ENCODE assay signal across 10 cellular contexts in the genomic region with DNA sequence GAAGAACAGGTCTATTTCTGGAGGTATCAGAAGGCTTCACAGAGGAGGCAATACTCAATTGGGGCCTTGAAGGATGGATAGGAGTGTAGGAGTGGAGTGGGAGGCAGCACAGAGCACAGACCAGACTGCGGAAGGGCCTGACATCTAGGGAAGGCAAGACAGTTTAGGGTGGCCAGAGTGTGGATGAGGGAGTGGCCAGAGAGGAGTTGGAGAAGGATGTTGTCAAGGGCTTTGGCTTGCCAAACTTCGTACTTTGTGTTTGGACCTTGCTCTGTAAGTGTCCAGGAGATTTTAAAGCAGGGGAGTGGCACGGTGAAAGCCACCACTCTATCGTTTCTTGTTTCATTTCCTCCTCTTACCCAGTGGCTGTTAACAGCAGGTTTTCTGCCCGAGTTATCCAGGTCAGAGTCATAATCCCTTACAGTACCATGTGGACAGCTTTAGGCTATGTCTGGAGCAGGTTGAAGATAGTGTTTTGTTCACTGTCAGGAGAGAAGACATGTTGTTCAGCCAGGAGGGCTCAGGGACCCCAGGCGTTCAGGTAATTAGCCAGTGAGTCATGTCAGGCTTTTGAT. TPM values are rescaled to one million over a fixed set of nuclear protein-coding genes. Genes with fewer than 3 reads are reported as not detected.
A peak's percentile ranks its signal among the peaks of the same experiment; 100 is the strongest.
DNase-seq lines count a peak whose midpoint lies in the region; ATAC-seq and TF ChIP-seq lines count a peak whose summit lies in the region.
"Had no signal": no experiment of that assay in that cellular context is flagged by ENCODE, and none has a peak within 500 bp of the region (broad histone marks: within the 10 kb centered on the region; RNA-seq: fewer than 3 reads in every experiment).

No MANE protein-coding gene starts in this region.

- H3K9ac ChIP-seq in duodenal mucosa (ENCODE audit: low read depth in 1 of 2, low read length in 2 of 2): peak overlapping the region; percentile 14 to 34

- WGBS in psoas muscle, 3 donors: 31 to 47% (median 37%) methylated on average over 6 of the region's 6 CpGs

- no peaks in the 10 kb centered on the region for H3K27me3 ChIP-seq in duodenal mucosa (ENCODE audit: control insufficient read depth in 1 of 2, insufficient read depth in 2 of 2, low read length in 2 of 2)
- no peaks in the 10 kb centered on the region for H3K27me3 ChIP-seq in psoas muscle (ENCODE audit: insufficient read depth in 3 of 3, low read length in 2 of 3)

- H3K9me3 ChIP-seq in duodenal mucosa (ENCODE audit: control insufficient read depth in 1 of 2, low read length in 2 of 2): no peaks in the 10 kb centered on the region
- H3K9me3 ChIP-seq in psoas muscle: no peaks in the 10 kb centered on the region

- ATAC-seq in psoas muscle: peak; percentile 51 to 71 (median 66)

- H3K36me3 ChIP-seq in duodenal mucosa (ENCODE audit: control insufficient read depth in 1 of 2, insufficient read depth in 2 of 2, low read length in 2 of 2) (no peaks in the 10 kb centered on the region), psoas muscle (ENCODE audit: insufficient read depth in 1 of 2, low read depth in 1 of 2) (no peaks in the 10 kb centered on the region)

- H3K4me1 ChIP-seq in duodenal mucosa (ENCODE audit: control insufficient read depth in 1 of 2, insufficient read depth in 2 of 2, low read length in 2 of 2) (peaks cover 78 to 86% of the 10 kb centered on the region in 2 donors), psoas muscle (peaks cover 91% of the 10 kb centered on the region)

- intact Hi-C loops in psoas muscle (cut with DNase I): loop anchor here in 1 of 2 donors (10.0 kb wide), 1 partner anchor 1197 kb away; a partner anchor contains a TSS

- peak; percentile 58 to 89 for DNase-seq in NOMO-1 (lab: John Stamatoyannopoulos, UW; ENCODE audit: unreplicated experiment in 2 of 2)
- DNase-seq in psoas muscle: peak in 1 of 2 donors; percentile 60
- DNase-seq in AG08395 (ENCODE audit: low spot score): no peak
- no peak for DNase-seq in activated naive CD4-positive, alpha-beta T cell (lab: John Stamatoyannopoulos, UW)
- DNase-seq in NCI-H1694 treated with DMSO at 0.1 percent for 48 hours (lab: John Stamatoyannopoulos, UW): no peak
- DNase-seq in NCI-H2107 treated with DMSO at 0.1 percent for 48 hours (lab: John Stamatoyannopoulos, UW; ENCODE audit: unreplicated experiment): no peak
- DNase-seq: cerebellar nuclear complex, KG1 had no signal

- no peak for TF ChIP-seq CTCF in psoas muscle (IDR thresholded peaks at IDR 0.05)

- H3K4me3 ChIP-seq in GM08714 (ENCODE audit: low read length): peak overlapping the region; percentile 8; the same call in 1 of the 2 replicates
- peak overlapping the region; percentile 4 to 43 for H3K4me3 ChIP-seq in duodenal mucosa (ENCODE audit: low read depth in 1 of 2, low read length in 2 of 2)
- peak overlapping the region; percentile 4 for H3K4me3 ChIP-seq in psoas muscle

- H3K27ac ChIP-seq in duodenal mucosa (ENCODE audit: low read depth, low read length) (peak overlapping the region; percentile 65), psoas muscle (peak overlapping the region; percentile 84)

RNA-seq across cellular contexts. Expression of a gene that starts 12.3 kb away (rescaled TPM):
- total RNA-seq in psoas muscle: 10 to 100 TPM; 25.7 to 47.6 (median 44.0) TPM
- 10 to 100 TPM in 2 of 3 donors, 1 to 10 TPM in 1; 2.9 to 29.3 (median 20.3) TPM for polyA plus RNA-seq in psoas muscle

Comparison
In these comparisons a context has a peak if more than half of its experiments do, and no peak if none do; other contexts are left out.
1. DNase-seq: peak in NOMO-1 (2 of 2); none in AG08395 (single experiment), activated naive CD4-positive, alpha-beta T cell (0 of 4), NCI-H1694 treated with DMSO at 0.1 percent for 48 hours (single experiment) and NCI-H2107 treated with DMSO at 0.1 percent for 48 hours (single experiment).
2. Peak in every context shown above with its lines, with median percentiles within 50 percentile points of each other: H3K4me3 ChIP-seq.